ENCODE assay signal across 1 cellular context in the genomic region with DNA sequence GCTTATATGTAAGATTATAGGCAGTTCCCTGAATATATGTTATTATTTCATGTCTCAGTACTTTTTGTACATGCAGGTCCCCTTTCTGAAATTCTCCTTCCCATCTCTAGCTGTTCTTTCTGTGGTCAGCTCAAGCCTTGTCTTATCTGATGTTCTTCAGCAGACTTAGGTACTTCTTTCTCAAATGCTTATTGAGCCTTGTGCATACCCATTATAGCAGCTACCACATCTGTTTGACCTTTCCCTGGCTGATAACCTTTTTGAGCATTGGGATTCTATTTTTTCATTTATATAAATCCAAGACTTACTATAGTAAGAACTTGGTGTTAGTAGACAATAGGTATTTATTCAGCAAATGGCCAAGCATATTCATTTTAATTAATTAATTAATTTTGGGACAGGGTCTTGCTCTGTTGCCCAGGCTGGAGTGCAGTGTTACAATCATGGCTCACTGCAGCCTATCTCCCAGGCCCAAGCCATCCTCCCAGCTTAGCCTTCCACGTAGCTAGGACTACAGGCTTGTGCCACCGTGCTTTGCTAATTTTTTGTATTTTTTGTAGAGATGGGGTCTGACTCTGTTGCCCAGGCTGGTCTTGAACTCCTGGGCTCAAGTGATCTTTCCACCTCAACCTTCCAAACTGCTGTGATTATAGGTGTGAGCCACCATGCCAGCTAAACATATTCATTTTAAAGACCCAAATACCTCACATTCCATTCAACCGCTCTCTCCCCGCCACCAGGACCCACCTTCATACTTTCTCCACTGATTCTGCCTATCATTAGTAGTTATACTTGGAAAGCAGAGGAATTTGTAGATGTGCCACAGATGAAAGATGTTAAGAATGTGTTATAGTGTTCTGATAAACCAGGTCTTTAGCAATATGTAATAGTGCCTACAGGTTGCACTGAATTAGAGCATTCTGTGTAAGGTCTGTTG.
TF ChIP-seq lines count a peak whose summit lies in the region.

No MANE protein-coding gene starts in this region.

TF ChIP-seq in GM12878, 131 proteins besides CTCF, POLR2A, EP300 and RAD21:
- TF ChIP-seq POU2F2 (IDR thresholded peaks at IDR 0.05; ENCODE audit: borderline replicate concordance, low read depth, low read length), result no peak
- TF ChIP-seq FOXM1 (IDR thresholded peaks at IDR 0.05; ENCODE audit: low read depth, low read length), result no peak
- no peak for TF ChIP-seq ZNF687 (IDR thresholded peaks at IDR 0.05)
- no peak for TF ChIP-seq KLF5 (IDR thresholded peaks at IDR 0.05; ENCODE audit: partially characterized antibody)
- TF ChIP-seq PAX8 (IDR thresholded peaks at IDR 0.05), result no peak
- TF ChIP-seq, protein P1, sequence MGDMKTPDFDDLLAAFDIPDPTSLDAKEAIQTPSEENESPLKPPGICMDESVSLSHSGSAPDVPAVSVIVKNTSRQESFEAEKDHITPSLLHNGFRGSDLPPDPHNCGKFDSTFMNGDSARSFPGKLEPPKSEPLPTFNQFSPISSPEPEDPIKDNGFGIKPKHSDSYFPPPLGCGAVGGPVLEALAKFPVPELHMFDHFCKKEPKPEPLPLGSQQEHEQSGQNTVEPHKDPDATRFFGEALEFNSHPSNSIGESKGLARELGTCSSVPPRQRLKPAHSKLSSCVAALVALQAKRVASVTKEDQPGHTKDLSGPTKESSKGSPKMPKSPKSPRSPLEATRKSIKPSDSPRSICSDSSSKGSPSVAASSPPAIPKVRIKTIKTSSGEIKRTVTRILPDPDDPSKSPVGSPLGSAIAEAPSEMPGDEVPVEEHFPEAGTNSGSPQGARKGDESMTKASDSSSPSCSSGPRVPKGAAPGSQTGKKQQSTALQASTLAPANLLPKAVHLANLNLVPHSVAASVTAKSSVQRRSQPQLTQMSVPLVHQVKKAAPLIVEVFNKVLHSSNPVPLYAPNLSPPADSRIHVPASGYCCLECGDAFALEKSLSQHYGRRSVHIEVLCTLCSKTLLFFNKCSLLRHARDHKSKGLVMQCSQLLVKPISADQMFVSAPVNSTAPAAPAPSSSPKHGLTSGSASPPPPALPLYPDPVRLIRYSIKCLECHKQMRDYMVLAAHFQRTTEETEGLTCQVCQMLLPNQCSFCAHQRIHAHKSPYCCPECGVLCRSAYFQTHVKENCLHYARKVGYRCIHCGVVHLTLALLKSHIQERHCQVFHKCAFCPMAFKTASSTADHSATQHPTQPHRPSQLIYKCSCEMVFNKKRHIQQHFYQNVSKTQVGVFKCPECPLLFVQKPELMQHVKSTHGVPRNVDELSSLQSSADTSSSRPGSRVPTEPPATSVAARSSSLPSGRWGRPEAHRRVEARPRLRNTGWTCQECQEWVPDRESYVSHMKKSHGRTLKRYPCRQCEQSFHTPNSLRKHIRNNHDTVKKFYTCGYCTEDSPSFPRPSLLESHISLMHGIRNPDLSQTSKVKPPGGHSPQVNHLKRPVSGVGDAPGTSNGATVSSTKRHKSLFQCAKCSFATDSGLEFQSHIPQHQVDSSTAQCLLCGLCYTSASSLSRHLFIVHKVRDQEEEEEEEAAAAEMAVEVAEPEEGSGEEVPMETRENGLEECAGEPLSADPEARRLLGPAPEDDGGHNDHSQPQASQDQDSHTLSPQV (IDR thresholded peaks at IDR 0.05), result no peak
- no peak for TF ChIP-seq RELA (IDR thresholded peaks at IDR 0.05; ENCODE audit: borderline replicate concordance, partially characterized antibody)
- no peak for TF ChIP-seq NFIC (IDR thresholded peaks at IDR 0.05; ENCODE audit: low read depth, low read length)
- no peak for TF ChIP-seq SREBF2 (IDR thresholded peaks at IDR 0.05; ENCODE audit: low read length)
